In the genomic region with DNA sequence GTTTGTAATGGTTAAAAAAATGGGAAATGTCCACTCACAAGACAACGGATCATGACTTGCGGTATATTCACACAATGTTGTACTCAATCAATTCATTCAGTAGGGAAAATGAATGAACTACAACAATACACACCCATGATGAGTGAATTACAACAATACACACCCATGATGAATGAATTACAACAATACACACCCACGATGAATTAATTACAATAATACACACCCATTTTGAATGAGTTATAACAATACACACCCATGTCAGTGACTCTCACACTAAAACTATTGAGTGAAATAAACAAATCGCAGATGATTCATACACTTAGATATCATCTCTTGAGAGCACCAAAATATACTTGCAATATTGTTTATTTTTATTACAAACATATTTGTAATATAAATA, we compare ENCODE assay signal across 10 cellular contexts.
"Had no signal": no experiment of that assay in that cellular context is flagged by ENCODE, and none has a peak within 500 bp of the region (broad histone marks: within the 10 kb centered on the region; RNA-seq: fewer than 3 reads in every experiment).

No MANE protein-coding gene starts in this region.

- H2AFZ ChIP-seq: GM23338 had no signal

- H3K4me3 ChIP-seq: GM23338, K562 had no signal

- H3K27ac Mint-ChIP-seq: GM23338, H9, HFFc6 had no signal

- H3K9me3 Mint-ChIP-seq: H9, HFFc6 had no signal

- ATAC-seq: GM23338, HCT116, K562 had no signal

- H3K4me2 ChIP-seq: GM23338 had no signal

- FAIRE-seq: H1, H54, HTR-8/SVneo, K562 had no signal

- H3K4me3 Mint-ChIP-seq: GM23338, H9, HFFc6 had no signal

- DNase-seq: H9, HFFc6, IMR-90, KG1 had no signal
